ENCODE assay signal across 8 cellular contexts in the genomic region with DNA sequence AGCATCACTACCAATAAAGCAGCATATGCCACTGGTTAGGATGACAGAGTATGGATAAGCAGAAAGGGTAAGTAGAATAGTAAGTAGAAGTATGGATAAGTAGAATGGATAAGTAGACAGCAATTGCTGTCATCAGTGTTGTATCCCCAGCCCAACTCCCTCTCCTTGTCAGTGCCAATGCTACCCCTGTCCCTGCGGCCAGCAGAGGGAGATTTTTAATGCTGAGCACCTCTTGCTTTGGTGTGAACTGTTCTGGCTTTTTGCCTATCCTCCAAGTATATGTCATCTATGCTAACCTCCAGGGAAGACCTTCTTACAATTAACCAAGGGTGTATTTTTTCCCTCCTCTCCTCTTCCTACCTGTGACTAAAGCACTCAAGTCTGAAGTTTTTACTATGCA.
DNase-seq lines count a peak whose midpoint lies in the region; ATAC-seq and TF ChIP-seq lines count a peak whose summit lies in the region.

No MANE protein-coding gene starts in this region.

- H3K4me3 ChIP-seq in coronary artery: no peak overlapping the region

- H3K4me1 Mint-ChIP-seq in activated T-helper 17 cell treated with anti-CD3 and anti-CD28 coated beads, Interleukin-2, amount 50 U/mL, for 72 hours: no peaks in the 10 kb centered on the region

- H3K9me3 Mint-ChIP-seq in activated T-helper 17 cell treated with anti-CD3 and anti-CD28 coated beads, Interleukin-2, amount 50 U/mL, for 72 hours: peaks cover 3% of the 10 kb centered on the region

- ATAC-seq in left colon (peak; percentile 46), GM18511 (IDR thresholded peaks at IDR 0.05; ENCODE audit: unreplicated experiment) (no peak)
- no peak for ATAC-seq in activated T-helper 17 cell treated with anti-CD3 and anti-CD28 coated beads, Interleukin-2, amount 50 U/mL, for 72 hours (replicated peaks)

- no peak for TF ChIP-seq CTCF in coronary artery (IDR thresholded peaks at IDR 0.05)

- no peak overlapping the region for H3K27ac ChIP-seq in coronary artery

- H3K27ac Mint-ChIP-seq in activated T-helper 17 cell treated with anti-CD3 and anti-CD28 coated beads, Interleukin-2, amount 50 U/mL, for 72 hours: no peak overlapping the region

- intact Hi-C loops in left colon (cut with DNase I, micrococcal nuclease): no loop called here

- H3K36me3 Mint-ChIP-seq in activated T-helper 17 cell treated with anti-CD3 and anti-CD28 coated beads, Interleukin-2, amount 50 U/mL, for 72 hours (ENCODE audit: low read depth): no peaks in the 10 kb centered on the region

- peak; percentile 9 for DNase-seq in DMS53 treated with DMSO at 0.1 percent for 48 hours (lab: John Stamatoyannopoulos, UW; ENCODE audit: unreplicated experiment)
- peak; percentile 62 for DNase-seq in HT-29 (ENCODE audit: low spot score)
- DNase-seq in SW480 (ENCODE audit: low spot score): peak; percentile 20
- DNase-seq in left colon: peak in 1 of 2 donors; percentile 18
- no peak for DNase-seq in coronary artery (ENCODE audit: low spot score)
- DNase-seq in activated naive CD4-positive, alpha-beta T cell (lab: John Stamatoyannopoulos, UW): no peak

- H3K4me3 Mint-ChIP-seq in activated T-helper 17 cell treated with anti-CD3 and anti-CD28 coated beads, Interleukin-2, amount 50 U/mL, for 72 hours: no peak overlapping the region

- no peaks in the 10 kb centered on the region for H3K27me3 Mint-ChIP-seq in activated T-helper 17 cell treated with anti-CD3 and anti-CD28 coated beads, Interleukin-2, amount 50 U/mL, for 72 hours

Comparison
In these comparisons a context has a peak if more than half of its experiments do, and no peak if none do; other contexts are left out.
1. DNase-seq: peak in DMS53 treated with DMSO at 0.1 percent for 48 hours (single experiment), HT-29 (single experiment) and SW480 (single experiment); none in coronary artery (single experiment) and activated naive CD4-positive, alpha-beta T cell (0 of 4).